ENCODE assay signal across 1 cellular context in genomic region chr1:226940029-226940805, GRCh38.
A peak's percentile ranks its signal among the peaks of the same experiment; 100 is the strongest.
TF ChIP-seq lines count a peak whose summit lies in the region.

Gene COQ8A (plus strand): TSS chr1:226940294. CDS start chr1:226961386, 21,092 bp downstream.

TF ChIP-seq in K562, 482 proteins besides CTCF, POLR2A, EP300 and RAD21 (continued from another document and continues in another):
- TF ChIP-seq HOMEZ (CRISPR knock-in tag; IDR thresholded peaks at IDR 0.05), result no peak
- TF ChIP-seq THRA (IDR thresholded peaks at IDR 0.05), result no peak
- no peak for TF ChIP-seq ZFP30 (CRISPR knock-in tag; IDR thresholded peaks at IDR 0.05; ENCODE audit: borderline replicate concordance)
- TF ChIP-seq WHSC1 (IDR thresholded peaks at IDR 0.05; ENCODE audit: low read length), result no peak
- 0 out of 2 replicates have a peak, but pooled peaks have one; percentile 39 for TF ChIP-seq ZEB2 (IDR thresholded peaks at IDR 0.05)
- TF ChIP-seq ZNF23 (CRISPR knock-in tag; IDR thresholded peaks at IDR 0.05), result no peak
- TF ChIP-seq ZZZ3 (IDR thresholded peaks at IDR 0.05), result no peak
- TF ChIP-seq PTBP1 (IDR thresholded peaks at IDR 0.05; ENCODE audit: low read depth, low read length), result peak; percentile 28; the same call in 1 of the 2 replicates
- no peak for TF ChIP-seq POLR3A (IDR thresholded peaks at IDR 0.05; ENCODE audit: borderline replicate concordance, extremely low read depth, insufficient read depth, insufficient read length)
- TF ChIP-seq KAT8 (IDR thresholded peaks at IDR 0.05; ENCODE audit: low read depth), result no peak
- no peak for TF ChIP-seq POU5F1 (IDR thresholded peaks at IDR 0.05; ENCODE audit: borderline replicate concordance, low read depth, low read length, partially characterized antibody)
- no peak for TF ChIP-seq BDP1 (IDR thresholded peaks at IDR 0.05; ENCODE audit: insufficient read depth, insufficient read length)
- no peak for TF ChIP-seq RUNX1 (IDR thresholded peaks at IDR 0.05; ENCODE audit: low read depth)
- TF ChIP-seq NFATC3 (IDR thresholded peaks at IDR 0.05), result no peak
- no peak for TF ChIP-seq TCFL5 (CRISPR knock-in tag; conservative IDR thresholded peaks at IDR 0.05)
- no peak for TF ChIP-seq NBN (IDR thresholded peaks at IDR 0.05; ENCODE audit: low read depth)
- no peak for TF ChIP-seq ZNF584 (CRISPR knock-in tag; IDR thresholded peaks at IDR 0.05; ENCODE audit: low read depth)
- TF ChIP-seq ZNF398 (CRISPR knock-in tag; IDR thresholded peaks at IDR 0.05), result no peak
- peak; percentile 26; the same call in 1 of the 2 replicates for TF ChIP-seq ATF1 (CRISPR knock-in tag; IDR thresholded peaks at IDR 0.05)
- peak; percentile 93 for TF ChIP-seq ATF1 (tag; IDR thresholded peaks at IDR 0.05)
- TF ChIP-seq USF2 (CRISPR knock-in tag; IDR thresholded peaks at IDR 0.05), result peak; percentile 35; the same call in 1 of the 2 replicates
- TF ChIP-seq BCOR (IDR thresholded peaks at IDR 0.05), result no peak
- no peak; the same call in 1 of the 2 replicates for TF ChIP-seq RBM34 (IDR thresholded peaks at IDR 0.05; ENCODE audit: borderline replicate concordance, insufficient read depth, low read length)
- TF ChIP-seq ADNP (tag; IDR thresholded peaks at IDR 0.05), result no peak
- TF ChIP-seq TRIM24 (IDR thresholded peaks at IDR 0.05), result no peak
- TF ChIP-seq CREM (IDR thresholded peaks at IDR 0.05; ENCODE audit: low read depth), result peak; percentile 87
- TF ChIP-seq JUND (IDR thresholded peaks at IDR 0.05; ENCODE audit: borderline replicate concordance, low read depth, low read length), result peak; percentile 17
- no peak for TF ChIP-seq JUND (tag; IDR thresholded peaks at IDR 0.05; ENCODE audit: borderline replicate concordance, low read depth, low read length)
- TF ChIP-seq ZBTB43 (CRISPR knock-in tag; IDR thresholded peaks at IDR 0.05), result peak; percentile 15
- TF ChIP-seq ZBTB9 (CRISPR knock-in tag; IDR thresholded peaks at IDR 0.05), result peak; percentile 86
- no peak for TF ChIP-seq ZNF561 (CRISPR knock-in tag; conservative IDR thresholded peaks at IDR 0.05)
- peak; percentile 21 for TF ChIP-seq CBX1 (IDR thresholded peaks at IDR 0.05; ENCODE audit: low read depth)
- peak; percentile 81 for TF ChIP-seq GMEB1 (CRISPR knock-in tag; IDR thresholded peaks at IDR 0.05)
- TF ChIP-seq SOX6 (IDR thresholded peaks at IDR 0.05), result peak; percentile 19; the same call in 1 of the 2 replicates
- peak; percentile 30 for TF ChIP-seq CHD1 (IDR thresholded peaks at IDR 0.05; ENCODE audit: low read length)
- peak; percentile 18; the same call in 1 of the 2 replicates for TF ChIP-seq MYNN (IDR thresholded peaks at IDR 0.05)
- TF ChIP-seq MYNN (CRISPR knock-in tag; IDR thresholded peaks at IDR 0.05), result no peak
- no peak for TF ChIP-seq TFAM (CRISPR knock-in tag; conservative IDR thresholded peaks at IDR 0.05)
- TF ChIP-seq SMAD4 (CRISPR knock-in tag; conservative IDR thresholded peaks at IDR 0.05), result no peak; the same call in none of the 2 replicates
- TF ChIP-seq NFYB (IDR thresholded peaks at IDR 0.05; ENCODE audit: extremely low read depth, insufficient read length), result peak; percentile 98
- 0 out of 2 replicates have a peak, but pooled peaks have one; percentile 22 for TF ChIP-seq MTF1 (CRISPR knock-in tag; IDR thresholded peaks at IDR 0.05; ENCODE audit: borderline replicate concordance)
- no peak for TF ChIP-seq ZNF41 (CRISPR knock-in tag; conservative IDR thresholded peaks at IDR 0.05)
- TF ChIP-seq NCOA2 (IDR thresholded peaks at IDR 0.05; ENCODE audit: partially characterized antibody in 2 of 2), result no peak
- peak; percentile 93 for TF ChIP-seq NKRF (IDR thresholded peaks at IDR 0.05; ENCODE audit: borderline replicate concordance)
- TF ChIP-seq ATF2 (CRISPR knock-in tag; IDR thresholded peaks at IDR 0.05), result peak; percentile 87
- peak; percentile 80; the same call in 1 of the 2 replicates for TF ChIP-seq IRF2 (CRISPR knock-in tag; IDR thresholded peaks at IDR 0.05)
- TF ChIP-seq ETS2 (tag; IDR thresholded peaks at IDR 0.05; ENCODE audit: borderline replicate concordance, poor library complexity, severe bottlenecking), result no peak
- peak; percentile 91 for TF ChIP-seq CHD2 (IDR thresholded peaks at IDR 0.05; ENCODE audit: low read depth, low read length)
- no peak for TF ChIP-seq DEAF1 (CRISPR knock-in tag; IDR thresholded peaks at IDR 0.05)
- TF ChIP-seq CHCHD3 (CRISPR knock-in tag; IDR thresholded peaks at IDR 0.05), result no peak
- no peak for TF ChIP-seq PCBP2 (IDR thresholded peaks at IDR 0.05; ENCODE audit: low read depth, low read length, poor library complexity, severe bottlenecking)
